ENCODE assay signal across 4 cellular contexts in the genomic region with DNA sequence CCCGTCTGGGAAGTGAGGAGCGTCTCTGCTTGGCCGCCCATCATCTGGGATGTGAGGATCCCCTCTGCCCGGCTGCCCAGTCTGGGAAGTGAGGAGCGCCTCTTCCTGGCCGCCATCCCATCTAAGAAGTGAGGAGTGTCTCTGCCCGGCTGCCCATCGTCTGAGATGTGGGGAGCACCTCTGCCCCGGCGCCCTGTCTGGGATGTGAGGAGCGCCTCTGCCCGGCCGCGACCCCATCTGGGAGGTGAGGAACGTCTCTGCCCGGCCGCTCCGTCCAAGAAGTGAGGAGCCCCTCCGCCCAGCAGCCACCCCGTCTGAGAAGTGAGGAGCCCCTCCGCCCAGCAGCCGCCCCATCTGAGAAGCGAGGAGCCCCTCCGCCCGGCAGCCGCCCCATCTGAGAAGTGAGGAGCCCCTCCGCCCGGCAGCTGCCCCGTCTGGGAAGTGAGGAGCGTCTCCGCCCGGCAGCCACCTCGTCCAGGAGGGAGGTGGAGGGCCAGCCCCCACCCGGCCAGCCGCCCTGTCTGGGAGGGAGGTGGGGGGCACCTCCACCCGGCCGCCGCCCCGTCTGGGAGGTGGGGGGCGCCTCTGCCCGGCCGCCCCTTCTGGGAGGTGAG. TPM values are rescaled to one million over a fixed set of nuclear protein-coding genes. Genes with fewer than 3 reads are reported as not detected.
"Had no signal": no experiment of that assay in that cellular context is flagged by ENCODE, and none has a peak within 500 bp of the region (broad histone marks: within the 10 kb centered on the region; RNA-seq: fewer than 3 reads in every experiment).

No MANE protein-coding gene starts in this region.

RNA-seq across cellular contexts. Expression of a gene that starts 40.5 kb away (rescaled TPM):
- total RNA-seq: HepG2, HT-29, HT1080 had no signal
- polyA plus RNA-seq: HepG2, IgD-negative memory B cell had no signal
